ENCODE assay signal across 34 cellular contexts in the genomic region with DNA sequence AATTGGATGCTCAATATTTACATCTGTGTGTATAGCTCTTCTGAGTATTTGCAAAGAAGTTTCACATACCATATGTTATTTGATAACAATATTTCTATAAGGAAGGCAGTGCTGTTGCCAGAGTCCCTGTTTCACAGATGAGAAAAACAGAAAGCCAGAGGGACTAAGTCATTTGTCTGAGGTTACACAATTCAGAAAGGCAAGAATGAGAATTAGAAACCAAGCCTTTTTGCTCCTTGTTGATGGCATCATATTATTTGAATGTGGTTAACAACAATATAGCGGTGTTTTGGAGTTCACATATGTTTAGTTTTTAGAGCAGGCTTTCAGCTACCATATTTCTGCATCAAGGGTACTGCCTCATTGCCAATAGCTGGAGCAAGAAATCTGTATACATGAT.
"Had no signal": no experiment of that assay in that cellular context is flagged by ENCODE, and none has a peak within 500 bp of the region (broad histone marks: within the 10 kb centered on the region; RNA-seq: fewer than 3 reads in every experiment).

No MANE protein-coding gene starts in this region.

- ATAC-seq: activated CD8-positive, alpha-beta memory T cell treated with anti-CD3 and anti-CD28 coated beads, Interleukin-2, amount 10 ng/mL, durations not matched to agents 7 days and 5 days; activated CD8-positive, alpha-beta T cell treated with anti-CD3 and anti-CD28 coated beads, Interleukin-2, amount 10 ng/mL, durations not matched to agents 7 days and 5 days; body of pancreas had no signal

- H3K9me3 Mint-ChIP-seq: activated CD4-positive, alpha-beta memory T cell treated with anti-CD3 and anti-CD28 coated beads, Interleukin-2, amount 10 ng/mL, durations not matched to agents 7 days and 5 days; activated CD4-positive, alpha-beta T cell treated with anti-CD3 and anti-CD28 coated beads, Interleukin-2, amount 10 ng/mL, durations not matched to agents 7 days and 5 days; activated naive CD4-positive, alpha-beta T cell treated with anti-CD3 and anti-CD28 coated beads, Interleukin-2, amount 10 ng/mL, durations not matched to agents 7 days and 5 days; activated T-helper 2 cell treated with anti-CD3 and anti-CD28 coated beads, Interferon-gamma antibody, Interleukin-2, Interleukin-4, amounts not matched to agents 10 μg/mL and 5 μg/mL and 100 μg/mL, durations not matched to agents 14 hours and 24 hours and 36 hours; T-helper 1 cell treated with Interleukin-12 subunit alpha and Interleukin-12 subunit beta and Interleukin-4 antibody, amounts not matched to agents 30 μg/mL and 1 μg/mL, for 36 hours; T-helper 2 cell treated with Interferon-gamma antibody and Interleukin-4, amounts not matched to agents 5 μg/mL and 100 μg/mL, for 36 hours had no signal

- H3K27ac ChIP-seq: adrenal gland, body of pancreas, brain microvascular endothelial cell, breast epithelium, VCaP had no signal

- H3K27me3 ChIP-seq: adrenal gland, body of pancreas, brain microvascular endothelial cell, breast epithelium had no signal

- H3K4me1 ChIP-seq: adrenal gland, breast epithelium had no signal

- H3K36me3 Mint-ChIP-seq: activated CD8-positive, alpha-beta memory T cell treated with anti-CD3 and anti-CD28 coated beads, Interleukin-2, amount 10 ng/mL, durations not matched to agents 7 days and 5 days; activated naive CD4-positive, alpha-beta T cell treated with anti-CD3 and anti-CD28 coated beads, Interleukin-2, amount 10 ng/mL, durations not matched to agents 7 days and 5 days; activated naive CD4-positive, alpha-beta T cell treated with anti-CD3 and anti-CD28 coated beads, Interleukin-2, amount 50 U/mL, for 72 hours; activated naive CD8-positive, alpha-beta T cell treated with anti-CD3 and anti-CD28 coated beads for 36 hours had no signal

- H3K4me3 Mint-ChIP-seq: activated B cell treated with CpG ODN at 0.5 μM for 24 hours; activated CD4-positive, alpha-beta memory T cell treated with anti-CD3 and anti-CD28 coated beads, Interleukin-2, amount 10 ng/mL, durations not matched to agents 7 days and 5 days; activated CD4-positive, alpha-beta T cell treated with anti-CD3 and anti-CD28 coated beads, Interleukin-2, amount 10 ng/mL, durations not matched to agents 7 days and 5 days; activated CD8-positive, alpha-beta memory T cell treated with anti-CD3 and anti-CD28 coated beads, Interleukin-2, amount 10 ng/mL, durations not matched to agents 7 days and 5 days; activated CD8-positive, alpha-beta T cell treated with anti-CD3 and anti-CD28 coated beads, Interleukin-2, amount 10 ng/mL, durations not matched to agents 7 days and 5 days; activated naive CD4-positive, alpha-beta T cell treated with anti-CD3 and anti-CD28 coated beads, Interleukin-2, amount 10 ng/mL, durations not matched to agents 7 days and 5 days; activated naive CD8-positive, alpha-beta T cell treated with anti-CD3 and anti-CD28 coated beads for 36 hours; activated T-cell treated with anti-CD3 and anti-CD28 coated beads, Interleukin-2, amount 50 U/mL, for 24 hours; T-helper 1 cell treated with Interleukin-12 subunit alpha and Interleukin-12 subunit beta and Interleukin-4 antibody, amounts not matched to agents 30 μg/mL and 1 μg/mL, for 36 hours; T-helper 2 cell treated with Interferon-gamma antibody and Interleukin-4, amounts not matched to agents 5 μg/mL and 100 μg/mL, for 36 hours had no signal

- H3K27ac Mint-ChIP-seq: activated B cell treated with CpG ODN at 0.5 μM for 24 hours; activated CD4-positive, alpha-beta memory T cell treated with anti-CD3 and anti-CD28 coated beads, Interleukin-2, amount 10 ng/mL, durations not matched to agents 7 days and 5 days; activated CD4-positive, alpha-beta T cell treated with anti-CD3 and anti-CD28 coated beads, Interleukin-2, amount 10 ng/mL, durations not matched to agents 7 days and 5 days; activated CD8-positive, alpha-beta memory T cell treated with anti-CD3 and anti-CD28 coated beads, Interleukin-2, amount 10 ng/mL, durations not matched to agents 7 days and 5 days; activated CD8-positive, alpha-beta T cell treated with anti-CD3 and anti-CD28 coated beads, Interleukin-2, amount 10 ng/mL, durations not matched to agents 7 days and 5 days; activated naive CD4-positive, alpha-beta T cell treated with anti-CD3 and anti-CD28 coated beads, Interleukin-2, amount 10 ng/mL, durations not matched to agents 7 days and 5 days; activated naive CD4-positive, alpha-beta T cell treated with anti-CD3 and anti-CD28 coated beads, Interleukin-2, amount 50 U/mL, for 72 hours; activated naive CD8-positive, alpha-beta T cell treated with anti-CD3 and anti-CD28 coated beads for 36 hours; activated T-cell treated with anti-CD3 and anti-CD28 coated beads, Interleukin-2, amount 50 U/mL, for 24 hours; activated T-helper 2 cell treated with anti-CD3 and anti-CD28 coated beads, Interferon-gamma antibody, Interleukin-2, Interleukin-4, amounts not matched to agents 10 μg/mL and 5 μg/mL and 100 μg/mL, durations not matched to agents 14 hours and 24 hours and 36 hours; T-helper 1 cell treated with Interleukin-12 subunit alpha and Interleukin-12 subunit beta and Interleukin-4 antibody, amounts not matched to agents 30 μg/mL and 1 μg/mL, for 36 hours; T-helper 2 cell treated with Interferon-gamma antibody and Interleukin-4, amounts not matched to agents 5 μg/mL and 100 μg/mL, for 36 hours had no signal

- H3K36me3 ChIP-seq: adrenal gland, brain microvascular endothelial cell, breast epithelium had no signal

- H3K4me3 ChIP-seq: adrenal gland, body of pancreas, breast epithelium had no signal

- H3K9me3 ChIP-seq: adrenal gland, body of pancreas, breast epithelium had no signal

- H3K4me1 Mint-ChIP-seq: activated B cell treated with CpG ODN at 0.5 μM for 24 hours; activated CD4-positive, alpha-beta memory T cell treated with anti-CD3 and anti-CD28 coated beads, Interleukin-2, amount 10 ng/mL, durations not matched to agents 7 days and 5 days; activated CD4-positive, alpha-beta T cell treated with anti-CD3 and anti-CD28 coated beads, Interleukin-2, amount 10 ng/mL, durations not matched to agents 7 days and 5 days; activated CD8-positive, alpha-beta memory T cell treated with anti-CD3 and anti-CD28 coated beads, Interleukin-2, amount 10 ng/mL, durations not matched to agents 7 days and 5 days; activated naive CD4-positive, alpha-beta T cell treated with anti-CD3 and anti-CD28 coated beads, Interleukin-2, amount 10 ng/mL, durations not matched to agents 7 days and 5 days; activated naive CD8-positive, alpha-beta T cell treated with anti-CD3 and anti-CD28 coated beads for 36 hours had no signal

- DNase-seq: activated B cell treated with CpG ODN at 0.5 μM for 24 hours; activated CD4-positive, alpha-beta memory T cell treated with anti-CD3 and anti-CD28 coated beads, Interleukin-2, amount 10 ng/mL, durations not matched to agents 7 days and 5 days; activated CD4-positive, alpha-beta T cell treated with anti-CD3 and anti-CD28 coated beads for 4 hours; activated CD4-positive, alpha-beta T cell treated with anti-CD3 and anti-CD28 coated beads, Interleukin-2, amount 10 ng/mL, durations not matched to agents 7 days and 5 days; activated CD4-positive, alpha-beta T cell treated with anti-CD3 and anti-CD28 coated beads, Interleukin-2, amount 50 U/mL, for 48 hours; activated CD4-positive, CD25-positive, alpha-beta regulatory T cell treated with anti-CD3 and anti-CD28 coated beads, Interleukin-2, amount 50 U/mL, for 72 hours; activated CD8-positive, alpha-beta memory T cell treated with anti-CD3 and anti-CD28 coated beads for 24 hours; activated CD8-positive, alpha-beta memory T cell treated with anti-CD3 and anti-CD28 coated beads, Interleukin-2, amount 10 ng/mL, durations not matched to agents 7 days and 5 days; activated CD8-positive, alpha-beta memory T cell treated with anti-CD3 and anti-CD28 coated beads, Interleukin-2, amount 50 U/mL, for 48 hours; activated CD8-positive, alpha-beta T cell treated with anti-CD3 and anti-CD28 coated beads, Interleukin-2, amount 10 ng/mL, durations not matched to agents 7 days and 5 days; activated effector memory CD4-positive, alpha-beta T cell treated with Interleukin-2 at 50 U/mL for 16 hours; activated gamma-delta T cell; activated naive CD4-positive, alpha-beta T cell treated with anti-CD3 and anti-CD28 coated beads, Interleukin-2, amount 10 ng/mL, durations not matched to agents 7 days and 5 days; activated naive CD4-positive, alpha-beta T cell treated with Interleukin-2 at 50 U/mL for 16 hours; activated naive CD8-positive, alpha-beta T cell treated with anti-CD3 and anti-CD28 coated beads for 36 hours; activated T-cell treated with anti-CD3 and anti-CD28 coated beads, Interleukin-2, amount 50 U/mL, for 24 hours; activated T-cell treated with anti-CD3 and anti-CD28 coated beads, Interleukin-2, amount 50 U/mL, for 48 hours; adrenal gland; amniotic stem cell; aorta; body of pancreas; brain microvascular endothelial cell; central memory CD4-positive, alpha-beta T cell; T-helper 1 cell; T-helper 2 cell; T-helper 9 cell had no signal

- FAIRE-seq: astrocyte, TTC549 had no signal
